ENCODE assay signal across 17 cellular contexts in the genomic region with DNA sequence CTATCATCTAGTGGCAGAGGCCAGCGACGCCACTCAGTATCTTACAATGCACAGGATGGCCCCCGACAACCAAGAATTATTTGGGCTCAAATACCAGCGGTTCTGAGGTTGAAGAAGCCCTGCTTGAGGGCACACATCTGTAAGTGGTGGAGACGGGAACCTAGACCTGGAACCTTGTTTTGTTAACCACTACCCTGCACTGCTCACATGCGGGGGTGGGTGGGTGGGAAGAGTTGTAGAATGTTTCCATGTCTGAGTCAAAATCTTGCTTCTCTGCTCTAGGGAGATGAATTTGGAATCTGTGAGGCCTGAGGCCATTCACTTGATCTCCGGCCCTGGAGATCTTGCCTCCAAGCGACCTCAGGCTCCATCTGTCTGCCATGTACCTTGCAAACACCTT. TPM values are rescaled to one million over a fixed set of nuclear protein-coding genes. Genes with fewer than 3 reads are reported as not detected.
DNase-seq lines count a peak whose midpoint lies in the region; ATAC-seq and TF ChIP-seq lines count a peak whose summit lies in the region.
"Had no signal": no experiment of that assay in that cellular context is flagged by ENCODE, and none has a peak within 500 bp of the region (broad histone marks: within the 10 kb centered on the region; RNA-seq: fewer than 3 reads in every experiment).

No MANE protein-coding gene starts in this region.

- H3K9ac ChIP-seq in adipocyte (ENCODE audit: low read length) (peak overlapping the region; percentile 65), muscle layer of colon (ENCODE audit: low read length) (no peak overlapping the region)

- H3K36me3 ChIP-seq in right atrium auricular region (no peaks in the 10 kb centered on the region), adipocyte (ENCODE audit: control insufficient read depth, insufficient read depth, low read length, severe bottlenecking) (peaks cover 4% of the 10 kb centered on the region), muscle layer of colon (ENCODE audit: insufficient read depth, low read length) (no peaks in the 10 kb centered on the region), upper lobe of right lung (peaks cover 4% of the 10 kb centered on the region)
- H3K36me3 ChIP-seq: prostate gland had no signal

- no peaks in the 10 kb centered on the region for H3K9me3 ChIP-seq in right atrium auricular region
- no peaks in the 10 kb centered on the region for H3K9me3 ChIP-seq in adipocyte (ENCODE audit: control insufficient read depth, low read length)
- H3K9me3 ChIP-seq in muscle layer of colon (ENCODE audit: low read length), result no peaks in the 10 kb centered on the region
- no peaks in the 10 kb centered on the region for H3K9me3 ChIP-seq in upper lobe of right lung
- H3K9me3 ChIP-seq: Caco-2, prostate gland had no signal

- H3K4me1 ChIP-seq in right atrium auricular region (peaks cover 0 to 73% of the 10 kb centered on the region in 2 donors), adipocyte (ENCODE audit: control insufficient read depth, insufficient read depth, low read length) (peaks cover 60% of the 10 kb centered on the region), muscle layer of colon (ENCODE audit: insufficient read depth, low read length) (peaks cover 53% of the 10 kb centered on the region), upper lobe of right lung (peaks cover 51% of the 10 kb centered on the region)
- H3K4me1 ChIP-seq: prostate gland had no signal

- ATAC-seq in upper lobe of right lung (no peak), GM21390 (IDR thresholded peaks at IDR 0.05; ENCODE audit: unreplicated experiment) (no peak)
- ATAC-seq: GM12878; natural killer cell treated with Interleukin-12 subunit alpha and Interleukin-12 subunit beta and Interleukin-15 and Interleukin-18, amount 100 ng/mL, for 72 hours; stimulated activated naive B cell treated with anti-CD40 and anti-IgM and Interleukin-4, amounts not matched to agents 10 μg/mL and 1 μg/mL and 100 μg/mL, for 72 hours had no signal

- no peaks in the 10 kb centered on the region for H3K27me3 ChIP-seq in right atrium auricular region
- H3K27me3 ChIP-seq in adipocyte (replicated peaks; ENCODE audit: control insufficient read depth, insufficient read depth, low read length), result no peaks in the 10 kb centered on the region
- no peaks in the 10 kb centered on the region for H3K27me3 ChIP-seq in muscle layer of colon (ENCODE audit: control insufficient read depth in 1 of 2, insufficient read depth in 2 of 2, low read length in 2 of 2)
- no peaks in the 10 kb centered on the region for H3K27me3 ChIP-seq in upper lobe of right lung

- no peak for TF ChIP-seq CTCF in right atrium auricular region (IDR thresholded peaks at IDR 0.05)
- no peak for TF ChIP-seq CTCF in upper lobe of right lung (IDR thresholded peaks at IDR 0.05)

- H3K27ac ChIP-seq in right atrium auricular region, result peak overlapping the region; percentile 56 to 60
- peak overlapping the region; percentile 68 for H3K27ac ChIP-seq in muscle layer of colon (ENCODE audit: low read depth, low read length)
- peak overlapping the region; percentile 24 for H3K27ac ChIP-seq in upper lobe of right lung

- H3K4me3 ChIP-seq in right atrium auricular region (no peak overlapping the region), adipocyte (ENCODE audit: low read length) (peak overlapping the region; percentile 36), muscle layer of colon (ENCODE audit: low read depth in 1 of 2, low read length in 2 of 2) (no peak overlapping the region), upper lobe of right lung (no peak overlapping the region)
- H3K4me3 ChIP-seq: GM12878, prostate gland had no signal

- intact Hi-C loops in cardiac septum (cut with DNase I) (no loop called here), upper lobe of right lung (cut with DNase I) (no loop called here)

- DNase-seq in right atrium auricular region (ENCODE audit: low spot score) (no peak), cardiac septum (ENCODE audit: low spot score) (no peak), adipocyte (ENCODE audit: low read depth) (no peak), upper lobe of right lung (no peak), retina (no peak)
- no peak for DNase-seq in activated effector memory CD4-positive, alpha-beta T cell treated with Interleukin-2 at 50 U/mL for 16 hours
- DNase-seq: Caco-2; cortex of kidney; glutamatergic neuron; NCI-H146; NCI-H446; stimulated activated naive B cell treated with anti-CD40 and anti-IgM and Interleukin-4, amounts not matched to agents 10 μg/mL and 1 μg/mL and 100 μg/mL, for 72 hours had no signal

RNA-seq across cellular contexts. Expression of gene ABCC1, which starts 44.1 kb away (rescaled TPM):
- total RNA-seq in right atrium auricular region (10 to 100 TPM; 15.2 to 27.5 TPM), cardiac septum (16.6 TPM), upper lobe of right lung (50.6 TPM)
